In the genomic region with DNA sequence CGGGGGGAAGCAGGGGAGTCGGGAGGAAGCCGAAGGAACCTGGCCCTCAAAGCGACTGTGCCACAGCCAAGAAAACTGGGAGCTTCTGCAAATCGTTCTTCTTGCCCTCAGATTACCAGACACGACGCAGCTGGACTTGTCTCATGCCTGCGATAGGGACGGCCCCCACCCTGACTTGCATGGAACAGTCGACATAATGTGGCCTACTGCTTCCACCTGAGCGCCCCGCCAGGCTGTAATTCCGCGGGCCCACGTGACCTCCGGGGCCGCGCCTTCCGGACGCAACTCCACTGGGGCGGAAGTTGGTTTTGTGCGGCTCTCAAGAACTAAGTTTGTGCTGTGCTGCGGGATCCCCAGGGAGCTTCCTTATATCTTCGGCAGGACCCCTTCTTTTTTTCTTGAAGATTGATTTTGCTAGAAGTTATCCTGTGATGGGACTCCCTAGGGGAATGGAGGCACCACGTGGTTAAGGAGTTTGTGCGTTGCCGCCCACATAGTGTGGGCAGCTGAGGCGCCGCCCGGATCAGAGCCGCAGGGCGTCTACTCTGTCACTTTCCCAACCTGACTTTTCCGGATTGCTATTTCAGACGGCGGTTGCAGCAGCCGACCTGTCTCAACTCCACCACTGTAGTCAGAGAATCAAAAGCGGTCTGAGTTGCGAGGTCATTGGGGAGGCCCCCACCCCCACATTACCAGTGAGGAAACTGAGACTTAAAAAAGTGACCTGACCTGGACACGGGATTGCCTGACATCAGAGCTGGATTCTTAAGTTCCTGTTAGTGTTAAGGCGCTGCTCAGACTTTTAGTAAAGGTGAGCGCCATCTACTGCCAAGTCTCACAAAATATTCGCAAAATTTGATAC, we compare ENCODE assay signal across 8 cellular contexts. TPM values are rescaled to one million over a fixed set of nuclear protein-coding genes. Genes with fewer than 3 reads are reported as not detected.
DNase-seq lines count a peak whose midpoint lies in the region; ATAC-seq and TF ChIP-seq lines count a peak whose summit lies in the region.

No MANE protein-coding gene starts in this region.

- peak overlapping the region; percentile 98 for H3K4me3 Mint-ChIP-seq in activated T-helper 2 cell treated with anti-CD3 and anti-CD28 coated beads, Interferon-gamma antibody, Interleukin-2, Interleukin-4, amounts not matched to agents 10 μg/mL and 5 μg/mL and 100 μg/mL, durations not matched to agents 14 hours and 24 hours and 36 hours (ENCODE audit: low read depth)
- peak overlapping the region; percentile 94 to 99 (median 98) for H3K4me3 Mint-ChIP-seq in naive thymus-derived CD8-positive, alpha-beta T cell

- no peaks in the 10 kb centered on the region for H3K9me3 Mint-ChIP-seq in activated T-helper 2 cell treated with anti-CD3 and anti-CD28 coated beads, Interferon-gamma antibody, Interleukin-2, Interleukin-4, amounts not matched to agents 10 μg/mL and 5 μg/mL and 100 μg/mL, durations not matched to agents 14 hours and 24 hours and 36 hours
- H3K9me3 Mint-ChIP-seq in naive thymus-derived CD8-positive, alpha-beta T cell: no peaks in the 10 kb centered on the region

- H3K27ac Mint-ChIP-seq in activated T-helper 2 cell treated with anti-CD3 and anti-CD28 coated beads, Interferon-gamma antibody, Interleukin-2, Interleukin-4, amounts not matched to agents 10 μg/mL and 5 μg/mL and 100 μg/mL, durations not matched to agents 14 hours and 24 hours and 36 hours: peak overlapping the region; percentile 99
- peak overlapping the region; percentile 94 to 100 (median 99) for H3K27ac Mint-ChIP-seq in naive thymus-derived CD8-positive, alpha-beta T cell

- intact Hi-C loops in activated T-helper 2 cell treated with anti-CD3 and anti-CD28 coated beads, Interferon-gamma antibody, Interleukin-2, Interleukin-4, amounts not matched to agents 10 μg/mL and 5 μg/mL and 100 μg/mL, durations not matched to agents 14 hours and 24 hours and 36 hours (cut with micrococcal nuclease): loop anchor here (1.0 to 10.0 kb wide), 18 partner anchors 58 to 1926 kb away; a partner anchor contains a TSS

- POLR2A ChIA-PET in naive thymus-derived CD8-positive, alpha-beta T cell (lab: Charles Lee): interaction anchor here (0.6 to 4.6 kb wide), 41 partner anchors 9 to 1492 kb away, joined by 3 to 68 read pairs (median 4); a partner anchor contains a TSS

- DNase-seq in EL (peak; percentile 94), H4 (ENCODE audit: low spot score) (peak; percentile 82), RPMI7951 (ENCODE audit: low read depth) (peak; percentile 92), fibroblast of peridontal ligament (ENCODE audit: extremely low read depth) (peak; percentile 94)
- DNase-seq in activated T-helper 2 cell treated with anti-CD3 and anti-CD28 coated beads, Interferon-gamma antibody, Interleukin-2, Interleukin-4, amounts not matched to agents 10 μg/mL and 5 μg/mL and 100 μg/mL, durations not matched to agents 14 hours and 24 hours and 36 hours (ENCODE audit: low spot score): peak; percentile 92
- DNase-seq in naive thymus-derived CD8-positive, alpha-beta T cell: peak; percentile 84 to 98 (median 92)
- peak; percentile 90 to 100 (median 97) for DNase-seq in stimulated activated naive CD4-positive, alpha-beta T cell (lab: John Stamatoyannopoulos, UW)

- H3K27me3 Mint-ChIP-seq in activated T-helper 2 cell treated with anti-CD3 and anti-CD28 coated beads, Interferon-gamma antibody, Interleukin-2, Interleukin-4, amounts not matched to agents 10 μg/mL and 5 μg/mL and 100 μg/mL, durations not matched to agents 14 hours and 24 hours and 36 hours (ENCODE audit: low read depth): peaks cover 3% of the 10 kb centered on the region
- H3K27me3 Mint-ChIP-seq in naive thymus-derived CD8-positive, alpha-beta T cell: no peaks in the 10 kb centered on the region

- peaks cover 39% of the 10 kb centered on the region for H3K4me1 Mint-ChIP-seq in activated T-helper 2 cell treated with anti-CD3 and anti-CD28 coated beads, Interferon-gamma antibody, Interleukin-2, Interleukin-4, amounts not matched to agents 10 μg/mL and 5 μg/mL and 100 μg/mL, durations not matched to agents 14 hours and 24 hours and 36 hours (ENCODE audit: low read depth)
- H3K4me1 Mint-ChIP-seq in naive thymus-derived CD8-positive, alpha-beta T cell: peaks cover 18 to 56% (median 45%) of the 10 kb centered on the region in 4 donors

- peak; percentile 72 to 73 for ATAC-seq in naive thymus-derived CD8-positive, alpha-beta T cell

- TF ChIP-seq CTCF in LNCAP (IDR thresholded peaks at IDR 0.05): peak; percentile 60; the same call in 1 of the 2 replicates

- peaks cover 35% of the 10 kb centered on the region for H3K36me3 Mint-ChIP-seq in activated T-helper 2 cell treated with anti-CD3 and anti-CD28 coated beads, Interferon-gamma antibody, Interleukin-2, Interleukin-4, amounts not matched to agents 10 μg/mL and 5 μg/mL and 100 μg/mL, durations not matched to agents 14 hours and 24 hours and 36 hours (ENCODE audit: low read depth)
- peaks cover 0 to 17% (median 3%) of the 10 kb centered on the region in 3 donors for H3K36me3 Mint-ChIP-seq in naive thymus-derived CD8-positive, alpha-beta T cell

RNA-seq across cellular contexts. Expression of a gene that starts 0.5 kb away (rescaled TPM):
- 92.0 and 115 TPM in 2 replicates for total RNA-seq in H4 (2014; rRNA removed; shearing (Covaris generic))
- total RNA-seq in RPMI7951 (2014; rRNA removed; shearing (Covaris generic)): 274 and 382 TPM in 2 replicates
- total RNA-seq in activated T-helper 2 cell treated with anti-CD3 and anti-CD28 coated beads, Interferon-gamma antibody, Interleukin-2, Interleukin-4, amounts not matched to agents 10 μg/mL and 5 μg/mL and 100 μg/mL, durations not matched to agents 14 hours and 24 hours and 36 hours: 206 and 207 TPM in 2 replicates
- 100 to 1,000 TPM; 175 to 180 TPM for total RNA-seq in naive thymus-derived CD8-positive, alpha-beta T cell
- polyA plus RNA-seq in naive thymus-derived CD8-positive, alpha-beta T cell: 100 to 1,000 TPM; 159 to 209 (median 198) TPM

RNA-seq across cellular contexts. Expression of a gene that starts 57.6 kb away (rescaled TPM):
- 1.0 TPM in 1 of 2 replicates, not detected in the other for total RNA-seq in H4 (2014; rRNA removed; shearing (Covaris generic))
- total RNA-seq in RPMI7951 (2014; rRNA removed; shearing (Covaris generic)): 1.1 and 1.7 TPM in 2 replicates
- total RNA-seq in activated T-helper 2 cell treated with anti-CD3 and anti-CD28 coated beads, Interferon-gamma antibody, Interleukin-2, Interleukin-4, amounts not matched to agents 10 μg/mL and 5 μg/mL and 100 μg/mL, durations not matched to agents 14 hours and 24 hours and 36 hours: 0.32 TPM in 1 of 2 replicates, not detected in the other
- 1 to 10 TPM in 1 of 2 experiments, under 1 TPM in 1; 0.66 to 1.3 TPM for total RNA-seq in naive thymus-derived CD8-positive, alpha-beta T cell
- polyA plus RNA-seq in naive thymus-derived CD8-positive, alpha-beta T cell: 1 to 10 TPM in 1 of 3 donors, under 1 TPM in 2; 0.25 to 1.7 (median 0.63) TPM

RNA-seq across cellular contexts. Expression of a gene that starts 57.7 kb away (rescaled TPM):
- total RNA-seq in H4 (2014; rRNA removed; shearing (Covaris generic)): 11.2 and 12.9 TPM in 2 replicates
- 11.2 and 11.5 TPM in 2 replicates for total RNA-seq in RPMI7951 (2014; rRNA removed; shearing (Covaris generic))
- total RNA-seq in activated T-helper 2 cell treated with anti-CD3 and anti-CD28 coated beads, Interferon-gamma antibody, Interleukin-2, Interleukin-4, amounts not matched to agents 10 μg/mL and 5 μg/mL and 100 μg/mL, durations not matched to agents 14 hours and 24 hours and 36 hours: 14.7 and 17.5 TPM in 2 replicates
- total RNA-seq in naive thymus-derived CD8-positive, alpha-beta T cell: 10 to 100 TPM; 15.1 to 16.3 TPM
- polyA plus RNA-seq in naive thymus-derived CD8-positive, alpha-beta T cell: 1 to 10 TPM; 5.8 to 8.2 (median 6.7) TPM

Comparison
In these comparisons a context has a peak if more than half of its experiments do, and no peak if none do; other contexts are left out.
1. Peak in every context shown above with its lines: DNase-seq and ATAC-seq.